In genomic region chr20:23244207-23244915, GRCh38 we compare ENCODE assay signal across 18 cellular contexts.
DNase-seq lines count a peak whose midpoint lies in the region; ATAC-seq and TF ChIP-seq lines count a peak whose summit lies in the region.
"Had no signal": no experiment of that assay in that cellular context is flagged by ENCODE, and none has a peak within 500 bp of the region (broad histone marks: within the 10 kb centered on the region; RNA-seq: fewer than 3 reads in every experiment).

No MANE protein-coding gene starts in this region.

- POLR2A ChIA-PET in activated CD4-positive, alpha-beta memory T cell treated with anti-CD3 and anti-CD28 coated beads, Interleukin-2, amount 10 ng/mL, durations not matched to agents 7 days and 5 days (lab: Charles Lee): no interaction called here
- POLR2A ChIA-PET in activated CD4-positive, alpha-beta memory T cell treated with anti-CD3 and anti-CD28 coated beads for 36 hours (lab: Charles Lee): no interaction called here

- H3K27ac ChIP-seq in esophagus muscularis mucosa (replicated peaks in 1 of 4) (peak overlapping the region in 1 of 4 donors; percentile 35), vagina (no peak overlapping the region), substantia nigra (ENCODE audit: low read depth, low read length, poor library complexity, severe bottlenecking) (no peak overlapping the region)
- H3K27ac ChIP-seq: 22Rv1, lower lobe of right lung, right lobe of liver had no signal

- H3K9me3 Mint-ChIP-seq in activated CD4-positive, alpha-beta memory T cell treated with anti-CD3 and anti-CD28 coated beads, Interleukin-2, amount 10 ng/mL, durations not matched to agents 7 days and 5 days: no peaks in the 10 kb centered on the region
- H3K9me3 Mint-ChIP-seq in activated CD4-positive, alpha-beta memory T cell treated with anti-CD3 and anti-CD28 coated beads for 36 hours: peaks cover 5% of the 10 kb centered on the region
- H3K9me3 Mint-ChIP-seq: activated T-helper 2 cell treated with anti-CD3 and anti-CD28 coated beads, Interferon-gamma antibody, Interleukin-2, Interleukin-4, amounts not matched to agents 10 μg/mL and 5 μg/mL and 100 μg/mL, durations not matched to agents 14 hours and 24 hours and 36 hours had no signal

- TF ChIP-seq CTCF in esophagus muscularis mucosa (IDR thresholded peaks at IDR 0.05) (no peak), vagina (IDR thresholded peaks at IDR 0.05) (no peak)

- no peak overlapping the region for H3K27ac Mint-ChIP-seq in activated CD4-positive, alpha-beta memory T cell treated with anti-CD3 and anti-CD28 coated beads, Interleukin-2, amount 10 ng/mL, durations not matched to agents 7 days and 5 days
- H3K27ac Mint-ChIP-seq in activated CD4-positive, alpha-beta memory T cell treated with anti-CD3 and anti-CD28 coated beads for 36 hours: no peak overlapping the region
- H3K27ac Mint-ChIP-seq: activated T-helper 2 cell treated with anti-CD3 and anti-CD28 coated beads, Interferon-gamma antibody, Interleukin-2, Interleukin-4, amounts not matched to agents 10 μg/mL and 5 μg/mL and 100 μg/mL, durations not matched to agents 14 hours and 24 hours and 36 hours; CD8-positive, alpha-beta memory T cell; stimulated activated effector memory CD8-positive, alpha-beta T cell treated with anti-CD3 and anti-CD28 coated beads, Interleukin-12 subunit alpha, Interleukin-12 subunit beta, amount 100 ng/mL, for 72 hours had no signal

- no peak for TF ChIP-seq EP300 in esophagus muscularis mucosa (IDR thresholded peaks at IDR 0.05)

- peaks cover 5% of the 10 kb centered on the region for H3K27me3 Mint-ChIP-seq in activated CD4-positive, alpha-beta memory T cell treated with anti-CD3 and anti-CD28 coated beads, Interleukin-2, amount 10 ng/mL, durations not matched to agents 7 days and 5 days
- H3K27me3 Mint-ChIP-seq in activated CD4-positive, alpha-beta memory T cell treated with anti-CD3 and anti-CD28 coated beads for 36 hours: peaks cover 2% of the 10 kb centered on the region

- H3K4me1 ChIP-seq in esophagus muscularis mucosa: peaks cover 21 to 27% (median 22%) of the 10 kb centered on the region in 4 donors
- H3K4me1 ChIP-seq in vagina: peaks cover 7% of the 10 kb centered on the region
- H3K4me1 ChIP-seq: right lobe of liver had no signal

- TF ChIP-seq POLR2A in esophagus muscularis mucosa (IDR thresholded peaks at IDR 0.05; ENCODE audit: low read depth) (no peak), vagina (IDR thresholded peaks at IDR 0.05) (no peak)

- DNase-seq in activated CD4-positive, alpha-beta memory T cell treated with anti-CD3 and anti-CD28 coated beads, Interleukin-2, amount 10 ng/mL, durations not matched to agents 7 days and 5 days: peak; percentile 9
- DNase-seq in activated CD4-positive, alpha-beta memory T cell treated with anti-CD3 and anti-CD28 coated beads for 36 hours: no peak
- DNase-seq in esophagus muscularis mucosa (ENCODE audit: extremely low spot score): peak; percentile 91
- peak; percentile 12 for DNase-seq in mucosa of gallbladder (ENCODE audit: low spot score)
- DNase-seq in vagina (ENCODE audit: extremely low spot score in 2 of 2): peak; percentile 85 to 90
- no peak for DNase-seq in substantia nigra (lab: John Stamatoyannopoulos, UW)
- DNase-seq: activated CD4-positive, alpha-beta T cell treated with anti-CD3 and anti-CD28 coated beads, Interleukin-2, amount 50 U/mL, for 4 hours; CD8-positive, alpha-beta memory T cell; lower lobe of right lung; NCI-H1694 treated with DMSO at 0.1 percent for 48 hours; NCI-H524; PC-3 had no signal

- intact Hi-C loops in activated CD4-positive, alpha-beta memory T cell treated with anti-CD3 and anti-CD28 coated beads for 36 hours (cut with micrococcal nuclease): no loop called here
- intact Hi-C loops in esophagus muscularis mucosa (cut with DNase I): no loop called here
- intact Hi-C loops in vagina (cut with DNase I): no loop called here

- H3K4me3 Mint-ChIP-seq in activated CD4-positive, alpha-beta memory T cell treated with anti-CD3 and anti-CD28 coated beads, Interleukin-2, amount 10 ng/mL, durations not matched to agents 7 days and 5 days: no peak overlapping the region
- no peak overlapping the region for H3K4me3 Mint-ChIP-seq in activated CD4-positive, alpha-beta memory T cell treated with anti-CD3 and anti-CD28 coated beads for 36 hours
- H3K4me3 Mint-ChIP-seq: CD8-positive, alpha-beta memory T cell; stimulated activated effector memory CD8-positive, alpha-beta T cell treated with anti-CD3 and anti-CD28 coated beads, Interleukin-12 subunit alpha, Interleukin-12 subunit beta, amount 100 ng/mL, for 72 hours had no signal

- peaks cover 0 to 8% (median 0%) of the 10 kb centered on the region in 4 donors for H3K27me3 ChIP-seq in esophagus muscularis mucosa
- no peaks in the 10 kb centered on the region for H3K27me3 ChIP-seq in vagina
- H3K27me3 ChIP-seq: right lobe of liver had no signal

- H3K36me3 ChIP-seq in esophagus muscularis mucosa (no peaks in the 10 kb centered on the region), vagina (no peaks in the 10 kb centered on the region)
- H3K36me3 ChIP-seq: lower lobe of right lung, right lobe of liver had no signal

- no peaks in the 10 kb centered on the region for H3K4me1 Mint-ChIP-seq in activated CD4-positive, alpha-beta memory T cell treated with anti-CD3 and anti-CD28 coated beads, Interleukin-2, amount 10 ng/mL, durations not matched to agents 7 days and 5 days
- H3K4me1 Mint-ChIP-seq in activated CD4-positive, alpha-beta memory T cell treated with anti-CD3 and anti-CD28 coated beads for 36 hours (ENCODE audit: low read depth): no peaks in the 10 kb centered on the region
- H3K4me1 Mint-ChIP-seq: CD8-positive, alpha-beta memory T cell; stimulated activated effector memory CD8-positive, alpha-beta T cell treated with anti-CD3 and anti-CD28 coated beads, Interleukin-12 subunit alpha, Interleukin-12 subunit beta, amount 100 ng/mL, for 72 hours had no signal

- peaks cover 0 to 4% (median 1%) of the 10 kb centered on the region in 4 donors for H3K9me3 ChIP-seq in esophagus muscularis mucosa
- no peaks in the 10 kb centered on the region for H3K9me3 ChIP-seq in vagina
- H3K9me3 ChIP-seq: lower lobe of right lung, right lobe of liver had no signal

- no peaks in the 10 kb centered on the region for H3K36me3 Mint-ChIP-seq in activated CD4-positive, alpha-beta memory T cell treated with anti-CD3 and anti-CD28 coated beads, Interleukin-2, amount 10 ng/mL, durations not matched to agents 7 days and 5 days (ENCODE audit: low read depth)
- peaks cover 2% of the 10 kb centered on the region for H3K36me3 Mint-ChIP-seq in activated CD4-positive, alpha-beta memory T cell treated with anti-CD3 and anti-CD28 coated beads for 36 hours
- H3K36me3 Mint-ChIP-seq: CD8-positive, alpha-beta memory T cell; stimulated activated effector memory CD8-positive, alpha-beta T cell treated with anti-CD3 and anti-CD28 coated beads, Interleukin-12 subunit alpha, Interleukin-12 subunit beta, amount 100 ng/mL, for 72 hours had no signal

- ATAC-seq in HG02588 (IDR thresholded peaks at IDR 0.05; ENCODE audit: unreplicated experiment) (no peak), GM21786 (IDR thresholded peaks at IDR 0.05; ENCODE audit: unreplicated experiment) (no peak)
- ATAC-seq: PC-3 had no signal

- CTCF ChIA-PET in activated CD4-positive, alpha-beta memory T cell treated with anti-CD3 and anti-CD28 coated beads, Interleukin-2, amount 10 ng/mL, durations not matched to agents 7 days and 5 days (lab: Charles Lee): interaction anchor here (1.4 kb wide), 1 partner anchor 553 kb away, joined by 7 read pairs; no protein-coding TSS in a partner anchor
- CTCF ChIA-PET in activated CD4-positive, alpha-beta memory T cell treated with anti-CD3 and anti-CD28 coated beads for 36 hours (lab: Charles Lee): interaction anchor here (0.7 to 0.8 kb wide), 2 partner anchors 9 to 300 kb away, joined by 3 read pairs; no protein-coding TSS in a partner anchor

- 84% methylated on average over 26 of the region's 27 CpGs for WGBS in esophagus muscularis mucosa

- H3K4me3 ChIP-seq in esophagus muscularis mucosa: no peak overlapping the region
- H3K4me3 ChIP-seq in vagina: no peak overlapping the region
- H3K4me3 ChIP-seq: lower lobe of right lung, right lobe of liver had no signal

Comparison
In these comparisons a context has a peak if more than half of its experiments do, and no peak if none do; other contexts are left out.
1. DNase-seq: peak in activated CD4-positive, alpha-beta memory T cell treated with anti-CD3 and anti-CD28 coated beads, Interleukin-2, amount 10 ng/mL, durations not matched to agents 7 days and 5 days (single experiment), esophagus muscularis mucosa (single experiment), mucosa of gallbladder (single experiment) and vagina (2 of 2); none in activated CD4-positive, alpha-beta memory T cell treated with anti-CD3 and anti-CD28 coated beads for 36 hours (single experiment) and substantia nigra (0 of 49).